ENCODE assay signal across 9 cellular contexts in the genomic region with DNA sequence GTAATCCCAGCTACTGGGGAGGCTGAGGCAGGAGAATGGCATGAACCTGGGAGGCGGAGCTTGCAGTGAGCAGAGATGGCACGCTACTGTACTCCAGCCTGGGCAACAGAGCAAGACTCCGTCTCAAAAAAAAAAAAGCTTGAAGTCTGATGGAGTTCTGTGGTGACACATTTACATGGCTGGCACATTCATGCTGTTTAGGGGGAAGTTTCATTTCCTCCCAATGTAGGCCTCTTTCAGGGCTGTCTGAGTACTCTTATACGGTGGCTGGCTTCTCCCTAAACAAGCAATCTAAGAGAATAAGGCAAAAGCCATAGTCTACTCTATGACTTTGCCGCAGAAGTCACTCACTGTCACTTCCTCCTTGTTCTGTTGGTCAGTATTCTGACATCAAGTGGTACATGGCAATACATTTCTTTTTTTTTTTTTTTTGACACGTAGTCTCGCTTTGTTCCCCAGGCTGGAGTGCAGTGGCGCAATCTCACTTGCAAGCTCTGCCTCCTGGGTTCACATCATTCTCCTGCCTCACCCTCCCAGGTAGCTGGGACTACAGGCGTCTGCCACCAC. TPM values are rescaled to one million over a fixed set of nuclear protein-coding genes. Genes with fewer than 3 reads are reported as not detected.
A peak's percentile ranks its signal among the peaks of the same experiment; 100 is the strongest.
DNase-seq lines count a peak whose midpoint lies in the region; ATAC-seq and TF ChIP-seq lines count a peak whose summit lies in the region.
"Had no signal": no experiment of that assay in that cellular context is flagged by ENCODE, and none has a peak within 500 bp of the region (broad histone marks: within the 10 kb centered on the region; RNA-seq: fewer than 3 reads in every experiment).

No MANE protein-coding gene starts in this region.

- H3K4me3 Mint-ChIP-seq in activated naive CD4-positive, alpha-beta T cell treated with anti-CD3 and anti-CD28 coated beads, Interleukin-2, amount 10 ng/mL, durations not matched to agents 7 days and 5 days = no peak overlapping the region
- H3K4me3 Mint-ChIP-seq: activated CD4-positive, alpha-beta T cell treated with anti-CD3 and anti-CD28 coated beads, Interleukin-2, amount 10 ng/mL, durations not matched to agents 24 days and 14 days had no signal

- ATAC-seq in GM21423 (IDR thresholded peaks at IDR 0.05; ENCODE audit: unreplicated experiment) (peak; percentile 85), HG03558 (IDR thresholded peaks at IDR 0.05; ENCODE audit: extremely low read depth, unreplicated experiment) (peak; percentile 60), left colon (peak; percentile 25)

- TF ChIP-seq EP300 in stomach (IDR thresholded peaks at IDR 0.05) = no peak

- TF ChIP-seq CTCF in GM10248 (IDR thresholded peaks at IDR 0.05; ENCODE audit: control extremely low read depth, extremely low read depth, low read depth, missing control alignments) (no peak), stomach (IDR thresholded peaks at IDR 0.05) (no peak)

- DNase-seq in GM10248 (ENCODE audit: extremely low spot score) (peak; percentile 56), left colon (no peak), stomach (no peak), HT-29 (ENCODE audit: low spot score) (no peak), OCI-M2 (lab: John Stamatoyannopoulos, UW; ENCODE audit: unreplicated experiment) (no peak)
- DNase-seq in activated naive CD4-positive, alpha-beta T cell treated with anti-CD3 and anti-CD28 coated beads, Interleukin-2, amount 10 ng/mL, durations not matched to agents 7 days and 5 days = no peak
- DNase-seq: activated CD4-positive, alpha-beta T cell treated with anti-CD3 and anti-CD28 coated beads, Interleukin-2, amount 10 ng/mL, durations not matched to agents 24 days and 14 days had no signal

- H3K9me3 ChIP-seq in stomach = no peaks in the 10 kb centered on the region

- no peaks in the 10 kb centered on the region for H3K9me3 Mint-ChIP-seq in activated naive CD4-positive, alpha-beta T cell treated with anti-CD3 and anti-CD28 coated beads, Interleukin-2, amount 10 ng/mL, durations not matched to agents 7 days and 5 days
- H3K9me3 Mint-ChIP-seq: activated CD4-positive, alpha-beta T cell treated with anti-CD3 and anti-CD28 coated beads, Interleukin-2, amount 10 ng/mL, durations not matched to agents 24 days and 14 days had no signal

- no peak overlapping the region for H3K27ac Mint-ChIP-seq in activated naive CD4-positive, alpha-beta T cell treated with anti-CD3 and anti-CD28 coated beads, Interleukin-2, amount 10 ng/mL, durations not matched to agents 7 days and 5 days

- H3K27ac ChIP-seq in stomach = peak overlapping the region in 2 of 5 donors; percentile 20 to 36

- CTCF ChIA-PET in GM10248 (lab: Yijun Ruan, JAX) = interaction anchor here (1.0 to 1.6 kb wide), 6 partner anchors 15 to 388 kb away, joined by 3 to 4 read pairs (median 3); a partner anchor contains a TSS
- CTCF ChIA-PET in activated naive CD4-positive, alpha-beta T cell treated with anti-CD3 and anti-CD28 coated beads, Interleukin-2, amount 10 ng/mL, durations not matched to agents 7 days and 5 days (lab: Charles Lee) = no interaction called here

- peaks cover 16 to 91% (median 83%) of the 10 kb centered on the region in 4 donors for H3K36me3 ChIP-seq in stomach

- peaks cover 50% of the 10 kb centered on the region for H3K36me3 Mint-ChIP-seq in activated naive CD4-positive, alpha-beta T cell treated with anti-CD3 and anti-CD28 coated beads, Interleukin-2, amount 10 ng/mL, durations not matched to agents 7 days and 5 days

- H3K4me1 ChIP-seq in stomach = peaks cover 6 to 48% (median 29%) of the 10 kb centered on the region in 4 donors

- POLR2A ChIA-PET in GM10248 (lab: Yijun Ruan, JAX) = interaction anchor here (0.6 kb wide), 1 partner anchor 841 kb away, joined by 3 read pairs; no protein-coding TSS in a partner anchor

- TF ChIP-seq POLR2A in stomach (IDR thresholded peaks at IDR 0.05) = no peak

- H3K4me1 Mint-ChIP-seq in activated naive CD4-positive, alpha-beta T cell treated with anti-CD3 and anti-CD28 coated beads, Interleukin-2, amount 10 ng/mL, durations not matched to agents 7 days and 5 days = peaks cover 45% of the 10 kb centered on the region

- intact Hi-C loops in left colon (cut with DNase I, micrococcal nuclease) = no loop called here
- intact Hi-C loops in stomach (cut with DNase I; ENCODE audit: low total_unique reads) = no loop called here

- H3K27me3 Mint-ChIP-seq in activated naive CD4-positive, alpha-beta T cell treated with anti-CD3 and anti-CD28 coated beads, Interleukin-2, amount 10 ng/mL, durations not matched to agents 7 days and 5 days = no peaks in the 10 kb centered on the region
- H3K27me3 Mint-ChIP-seq: activated CD4-positive, alpha-beta T cell treated with anti-CD3 and anti-CD28 coated beads, Interleukin-2, amount 10 ng/mL, durations not matched to agents 24 days and 14 days had no signal

- no peaks in the 10 kb centered on the region for H3K27me3 ChIP-seq in stomach

- H3K4me3 ChIP-seq in stomach = no peak overlapping the region

- WGBS in stomach, 5 donors = 75 to 95% (median 87%) methylated on average over 9 of the region's 9 CpGs

RNA-seq across cellular contexts. Expression of a gene that starts 41.2 kb away (rescaled TPM):
- total RNA-seq in left colon = 1 to 10 TPM; 1.5 to 4.5 TPM
- 1 to 10 TPM in 3 of 5 donors, not detected in 2; 4.6 to 9.6 (median 5.2) TPM for total RNA-seq in stomach
- 1 to 10 TPM; 2.5 to 3.7 (median 3.4) TPM for polyA plus RNA-seq in stomach
- total RNA-seq in HT-29 (2014; rRNA removed; shearing (Covaris generic)) = 40.2 and 46.1 TPM in 2 replicates

RNA-seq across cellular contexts. Expression of a gene that starts 41.5 kb away (rescaled TPM):
- total RNA-seq in left colon (10 to 100 TPM in 1 of 2 donors, 1 to 10 TPM in 1; 8.9 to 20.8 TPM), stomach (10 to 100 TPM in 3 of 5 donors, 1 to 10 TPM in 2; 2.9 to 55.8 (median 33.4) TPM)
- polyA plus RNA-seq in stomach = 10 to 100 TPM in 1 of 3 donors, 1 to 10 TPM in 2; 3.4 to 18.5 (median 6.4) TPM
- total RNA-seq in HT-29 (2014; rRNA removed; shearing (Covaris generic)) = 167 and 222 TPM in 2 replicates

Comparison
In these comparisons a context has a peak if more than half of its experiments do, and no peak if none do; other contexts are left out.
1. ATAC-seq: peak in every context shown above with its lines; median percentile 85 in GM21423; 60 in HG03558; 25 in left colon.